ENCODE assay signal across 1 cellular context in the genomic region with DNA sequence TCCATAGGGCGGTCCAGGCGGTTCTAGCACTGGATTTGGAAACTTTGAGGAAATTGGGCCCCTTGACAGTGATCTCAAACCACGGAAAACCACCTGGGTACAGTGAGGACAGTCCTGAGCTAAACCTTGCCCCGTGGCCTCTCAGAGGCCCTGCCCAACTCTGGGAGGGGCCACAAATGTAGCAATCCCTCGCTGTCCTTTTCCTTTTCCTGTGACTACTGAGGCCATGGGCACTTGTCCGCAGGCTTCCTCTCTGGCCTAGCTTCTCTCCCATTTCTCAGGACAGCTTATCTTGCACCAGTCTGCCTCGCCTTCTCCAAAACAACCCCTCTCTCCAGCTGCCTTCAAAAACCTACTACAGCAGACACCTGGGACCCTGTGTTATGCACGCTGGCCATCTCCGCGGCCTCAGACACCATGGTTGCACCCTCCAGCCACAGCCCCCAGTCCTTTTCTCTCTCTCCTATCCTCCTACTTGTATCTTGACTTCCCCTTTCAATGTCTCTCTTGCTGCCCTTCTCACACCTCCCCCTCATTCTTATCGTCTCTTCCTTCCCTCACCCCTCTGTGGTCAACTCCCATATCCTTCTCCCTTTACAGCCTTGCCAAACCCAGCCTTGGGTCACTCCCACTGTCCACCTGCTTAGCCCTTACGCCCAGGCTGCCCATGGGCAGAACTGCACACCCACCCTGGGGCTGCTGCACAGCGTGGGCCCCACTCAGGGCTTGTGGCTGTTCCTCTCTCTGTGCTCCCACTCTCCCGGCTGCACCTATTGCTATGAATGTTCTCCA.
TF ChIP-seq lines count a peak whose summit lies in the region.

No MANE protein-coding gene starts in this region.

TF ChIP-seq in K562, 482 proteins besides CTCF, POLR2A, EP300 and RAD21 (continued from another document and continues in another):
- TF ChIP-seq, protein P1, sequence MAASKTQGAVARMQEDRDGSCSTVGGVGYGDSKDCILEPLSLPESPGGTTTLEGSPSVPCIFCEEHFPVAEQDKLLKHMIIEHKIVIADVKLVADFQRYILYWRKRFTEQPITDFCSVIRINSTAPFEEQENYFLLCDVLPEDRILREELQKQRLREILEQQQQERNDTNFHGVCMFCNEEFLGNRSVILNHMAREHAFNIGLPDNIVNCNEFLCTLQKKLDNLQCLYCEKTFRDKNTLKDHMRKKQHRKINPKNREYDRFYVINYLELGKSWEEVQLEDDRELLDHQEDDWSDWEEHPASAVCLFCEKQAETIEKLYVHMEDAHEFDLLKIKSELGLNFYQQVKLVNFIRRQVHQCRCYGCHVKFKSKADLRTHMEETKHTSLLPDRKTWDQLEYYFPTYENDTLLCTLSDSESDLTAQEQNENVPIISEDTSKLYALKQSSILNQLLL (CRISPR knock-in tag; IDR thresholded peaks at IDR 0.05; ENCODE audit: borderline replicate concordance) = no peak
- TF ChIP-seq, protein P2, sequence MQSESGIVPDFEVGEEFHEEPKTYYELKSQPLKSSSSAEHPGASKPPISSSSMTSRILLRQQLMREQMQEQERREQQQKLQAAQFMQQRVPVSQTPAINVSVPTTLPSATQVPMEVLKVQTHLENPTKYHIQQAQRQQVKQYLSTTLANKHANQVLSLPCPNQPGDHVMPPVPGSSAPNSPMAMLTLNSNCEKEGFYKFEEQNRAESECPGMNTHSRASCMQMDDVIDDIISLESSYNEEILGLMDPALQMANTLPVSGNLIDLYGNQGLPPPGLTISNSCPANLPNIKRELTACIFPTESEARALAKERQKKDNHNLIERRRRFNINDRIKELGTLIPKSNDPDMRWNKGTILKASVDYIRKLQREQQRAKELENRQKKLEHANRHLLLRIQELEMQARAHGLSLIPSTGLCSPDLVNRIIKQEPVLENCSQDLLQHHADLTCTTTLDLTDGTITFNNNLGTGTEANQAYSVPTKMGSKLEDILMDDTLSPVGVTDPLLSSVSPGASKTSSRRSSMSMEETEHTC (IDR thresholded peaks at IDR 0.05) = no peak
- TF ChIP-seq, protein P3, sequence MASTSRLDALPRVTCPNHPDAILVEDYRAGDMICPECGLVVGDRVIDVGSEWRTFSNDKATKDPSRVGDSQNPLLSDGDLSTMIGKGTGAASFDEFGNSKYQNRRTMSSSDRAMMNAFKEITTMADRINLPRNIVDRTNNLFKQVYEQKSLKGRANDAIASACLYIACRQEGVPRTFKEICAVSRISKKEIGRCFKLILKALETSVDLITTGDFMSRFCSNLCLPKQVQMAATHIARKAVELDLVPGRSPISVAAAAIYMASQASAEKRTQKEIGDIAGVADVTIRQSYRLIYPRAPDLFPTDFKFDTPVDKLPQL (IDR thresholded peaks at IDR 0.05; ENCODE audit: extremely low read depth, insufficient read length) = no peak
- TF ChIP-seq BCL6 (CRISPR knock-in tag; IDR thresholded peaks at IDR 0.05) = no peak
- TF ChIP-seq HNRNPK (IDR thresholded peaks at IDR 0.05; ENCODE audit: low read depth, low read length, poor library complexity, severe bottlenecking) = no peak
- TF ChIP-seq RBM25 (IDR thresholded peaks at IDR 0.05; ENCODE audit: low read depth, low read length, severe bottlenecking) = no peak
- TF ChIP-seq ZNF696 (CRISPR knock-in tag; conservative IDR thresholded peaks at IDR 0.05) = no peak
- no peak for TF ChIP-seq ZNF561 (CRISPR knock-in tag; conservative IDR thresholded peaks at IDR 0.05)
- peak; percentile 85 for TF ChIP-seq L3MBTL2 (IDR thresholded peaks at IDR 0.05)
- TF ChIP-seq KDM1A (IDR thresholded peaks at IDR 0.05) = peak; percentile 77 to 82
- no peak for TF ChIP-seq GTF2A2 (tag; IDR thresholded peaks at IDR 0.05)
- TF ChIP-seq, protein P4, sequence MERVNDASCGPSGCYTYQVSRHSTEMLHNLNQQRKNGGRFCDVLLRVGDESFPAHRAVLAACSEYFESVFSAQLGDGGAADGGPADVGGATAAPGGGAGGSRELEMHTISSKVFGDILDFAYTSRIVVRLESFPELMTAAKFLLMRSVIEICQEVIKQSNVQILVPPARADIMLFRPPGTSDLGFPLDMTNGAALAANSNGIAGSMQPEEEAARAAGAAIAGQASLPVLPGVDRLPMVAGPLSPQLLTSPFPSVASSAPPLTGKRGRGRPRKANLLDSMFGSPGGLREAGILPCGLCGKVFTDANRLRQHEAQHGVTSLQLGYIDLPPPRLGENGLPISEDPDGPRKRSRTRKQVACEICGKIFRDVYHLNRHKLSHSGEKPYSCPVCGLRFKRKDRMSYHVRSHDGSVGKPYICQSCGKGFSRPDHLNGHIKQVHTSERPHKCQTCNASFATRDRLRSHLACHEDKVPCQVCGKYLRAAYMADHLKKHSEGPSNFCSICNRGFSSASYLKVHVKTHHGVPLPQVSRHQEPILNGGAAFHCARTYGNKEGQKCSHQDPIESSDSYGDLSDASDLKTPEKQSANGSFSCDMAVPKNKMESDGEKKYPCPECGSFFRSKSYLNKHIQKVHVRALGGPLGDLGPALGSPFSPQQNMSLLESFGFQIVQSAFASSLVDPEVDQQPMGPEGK (CRISPR knock-in tag; IDR thresholded peaks at IDR 0.05; ENCODE audit: borderline replicate concordance) = no peak
- TF ChIP-seq NCOA1 (IDR thresholded peaks at IDR 0.05; ENCODE audit: low read depth) = peak; percentile 90
- no peak for TF ChIP-seq BDP1 (IDR thresholded peaks at IDR 0.05; ENCODE audit: insufficient read depth, insufficient read length)
- TF ChIP-seq, protein P5, sequence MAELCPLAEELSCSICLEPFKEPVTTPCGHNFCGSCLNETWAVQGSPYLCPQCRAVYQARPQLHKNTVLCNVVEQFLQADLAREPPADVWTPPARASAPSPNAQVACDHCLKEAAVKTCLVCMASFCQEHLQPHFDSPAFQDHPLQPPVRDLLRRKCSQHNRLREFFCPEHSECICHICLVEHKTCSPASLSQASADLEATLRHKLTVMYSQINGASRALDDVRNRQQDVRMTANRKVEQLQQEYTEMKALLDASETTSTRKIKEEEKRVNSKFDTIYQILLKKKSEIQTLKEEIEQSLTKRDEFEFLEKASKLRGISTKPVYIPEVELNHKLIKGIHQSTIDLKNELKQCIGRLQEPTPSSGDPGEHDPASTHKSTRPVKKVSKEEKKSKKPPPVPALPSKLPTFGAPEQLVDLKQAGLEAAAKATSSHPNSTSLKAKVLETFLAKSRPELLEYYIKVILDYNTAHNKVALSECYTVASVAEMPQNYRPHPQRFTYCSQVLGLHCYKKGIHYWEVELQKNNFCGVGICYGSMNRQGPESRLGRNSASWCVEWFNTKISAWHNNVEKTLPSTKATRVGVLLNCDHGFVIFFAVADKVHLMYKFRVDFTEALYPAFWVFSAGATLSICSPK (IDR thresholded peaks at IDR 0.05; ENCODE audit: borderline replicate concordance) = no peak
- TF ChIP-seq ZNF408 (CRISPR knock-in tag; IDR thresholded peaks at IDR 0.05; ENCODE audit: low read depth) = no peak
- no peak for TF ChIP-seq ZNF445 (CRISPR knock-in tag; IDR thresholded peaks at IDR 0.05; ENCODE audit: low read depth)
- TF ChIP-seq ZNF431 (CRISPR knock-in tag; IDR thresholded peaks at IDR 0.05) = no peak
- peak; percentile 94 for TF ChIP-seq HDAC2 (IDR thresholded peaks at IDR 0.05)
- TF ChIP-seq, protein P6, sequence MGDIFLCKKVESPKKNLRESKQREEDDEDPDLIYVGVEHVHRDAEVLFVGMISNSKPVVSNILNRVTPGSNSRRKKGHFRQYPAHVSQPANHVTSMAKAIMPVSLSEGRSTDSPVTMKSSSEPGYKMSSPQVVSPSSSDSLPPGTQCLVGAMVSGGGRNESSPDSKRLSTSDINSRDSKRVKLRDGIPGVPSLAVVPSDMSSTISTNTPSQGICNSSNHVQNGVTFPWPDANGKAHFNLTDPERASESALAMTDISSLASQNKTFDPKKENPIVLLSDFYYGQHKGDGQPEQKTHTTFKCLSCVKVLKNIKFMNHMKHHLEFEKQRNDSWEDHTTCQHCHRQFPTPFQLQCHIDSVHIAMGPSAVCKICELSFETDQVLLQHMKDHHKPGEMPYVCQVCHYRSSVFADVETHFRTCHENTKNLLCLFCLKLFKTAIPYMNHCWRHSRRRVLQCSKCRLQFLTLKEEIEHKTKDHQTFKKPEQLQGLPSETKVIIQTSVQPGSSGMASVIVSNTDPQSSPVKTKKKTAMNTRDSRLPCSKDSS (IDR thresholded peaks at IDR 0.05; ENCODE audit: low read depth, partially characterized antibody) = no peak
- no peak for TF ChIP-seq RFX5 (IDR thresholded peaks at IDR 0.05; ENCODE audit: low read depth, low read length)
- TF ChIP-seq ASH1L (IDR thresholded peaks at IDR 0.05; ENCODE audit: borderline replicate concordance, low read depth, partially characterized antibody) = no peak
- no peak for TF ChIP-seq SIX5 (IDR thresholded peaks at IDR 0.05; ENCODE audit: borderline replicate concordance in 1 of 2, insufficient read depth in 1 of 2, low read depth in 1 of 2, low read length in 2 of 2)
- TF ChIP-seq RBM34 (IDR thresholded peaks at IDR 0.05; ENCODE audit: borderline replicate concordance, insufficient read depth, low read length) = no peak
- TF ChIP-seq HNRNPLL (IDR thresholded peaks at IDR 0.05; ENCODE audit: low read depth, low read length, poor library complexity, severe bottlenecking) = no peak
- peak; percentile 36; the same call in 1 of the 2 replicates for TF ChIP-seq ARID2 (IDR thresholded peaks at IDR 0.05)
- no peak for TF ChIP-seq ZNF282 (CRISPR knock-in tag; IDR thresholded peaks at IDR 0.05)
- no peak for TF ChIP-seq ZNF133 (CRISPR knock-in tag; IDR thresholded peaks at IDR 0.05)
- TF ChIP-seq GABPA (tag; conservative IDR thresholded peaks at IDR 0.05; ENCODE audit: low read depth) = peak; percentile 45
- TF ChIP-seq ZNF324 (CRISPR knock-in tag; IDR thresholded peaks at IDR 0.05) = no peak
- TF ChIP-seq DIDO1 (tag; IDR thresholded peaks at IDR 0.05; ENCODE audit: low read depth) = no peak; the same call in 1 of the 2 replicates
- no peak for TF ChIP-seq HNRNPH1 (optimal IDR thresholded peaks at IDR 0.05; ENCODE audit: low read depth, low read length)
- TF ChIP-seq, protein P7, sequence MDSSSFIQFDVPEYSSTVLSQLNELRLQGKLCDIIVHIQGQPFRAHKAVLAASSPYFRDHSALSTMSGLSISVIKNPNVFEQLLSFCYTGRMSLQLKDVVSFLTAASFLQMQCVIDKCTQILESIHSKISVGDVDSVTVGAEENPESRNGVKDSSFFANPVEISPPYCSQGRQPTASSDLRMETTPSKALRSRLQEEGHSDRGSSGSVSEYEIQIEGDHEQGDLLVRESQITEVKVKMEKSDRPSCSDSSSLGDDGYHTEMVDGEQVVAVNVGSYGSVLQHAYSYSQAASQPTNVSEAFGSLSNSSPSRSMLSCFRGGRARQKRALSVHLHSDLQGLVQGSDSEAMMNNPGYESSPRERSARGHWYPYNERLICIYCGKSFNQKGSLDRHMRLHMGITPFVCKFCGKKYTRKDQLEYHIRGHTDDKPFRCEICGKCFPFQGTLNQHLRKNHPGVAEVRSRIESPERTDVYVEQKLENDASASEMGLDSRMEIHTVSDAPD (CRISPR knock-in tag; IDR thresholded peaks at IDR 0.05) = no peak
- TF ChIP-seq RBM22 (IDR thresholded peaks at IDR 0.05; ENCODE audit: low read depth, low read length, poor library complexity, severe bottlenecking) = no peak
- TF ChIP-seq ZKSCAN8 (CRISPR knock-in tag; IDR thresholded peaks at IDR 0.05) = no peak
- no peak for TF ChIP-seq PRMT5 (CRISPR knock-in tag; IDR thresholded peaks at IDR 0.05)
- TF ChIP-seq, protein P8, sequence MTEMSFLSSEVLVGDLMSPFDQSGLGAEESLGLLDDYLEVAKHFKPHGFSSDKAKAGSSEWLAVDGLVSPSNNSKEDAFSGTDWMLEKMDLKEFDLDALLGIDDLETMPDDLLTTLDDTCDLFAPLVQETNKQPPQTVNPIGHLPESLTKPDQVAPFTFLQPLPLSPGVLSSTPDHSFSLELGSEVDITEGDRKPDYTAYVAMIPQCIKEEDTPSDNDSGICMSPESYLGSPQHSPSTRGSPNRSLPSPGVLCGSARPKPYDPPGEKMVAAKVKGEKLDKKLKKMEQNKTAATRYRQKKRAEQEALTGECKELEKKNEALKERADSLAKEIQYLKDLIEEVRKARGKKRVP (CRISPR knock-in tag; IDR thresholded peaks at IDR 0.05) = no peak
- TF ChIP-seq, protein P9, sequence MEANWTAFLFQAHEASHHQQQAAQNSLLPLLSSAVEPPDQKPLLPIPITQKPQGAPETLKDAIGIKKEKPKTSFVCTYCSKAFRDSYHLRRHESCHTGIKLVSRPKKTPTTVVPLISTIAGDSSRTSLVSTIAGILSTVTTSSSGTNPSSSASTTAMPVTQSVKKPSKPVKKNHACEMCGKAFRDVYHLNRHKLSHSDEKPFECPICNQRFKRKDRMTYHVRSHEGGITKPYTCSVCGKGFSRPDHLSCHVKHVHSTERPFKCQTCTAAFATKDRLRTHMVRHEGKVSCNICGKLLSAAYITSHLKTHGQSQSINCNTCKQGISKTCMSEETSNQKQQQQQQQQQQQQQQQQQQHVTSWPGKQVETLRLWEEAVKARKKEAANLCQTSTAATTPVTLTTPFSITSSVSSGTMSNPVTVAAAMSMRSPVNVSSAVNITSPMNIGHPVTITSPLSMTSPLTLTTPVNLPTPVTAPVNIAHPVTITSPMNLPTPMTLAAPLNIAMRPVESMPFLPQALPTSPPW (CRISPR knock-in tag; IDR thresholded peaks at IDR 0.05) = peak; percentile 83
- no peak for TF ChIP-seq TSC22D4 (tag; IDR thresholded peaks at IDR 0.05)
- TF ChIP-seq, protein P10, sequence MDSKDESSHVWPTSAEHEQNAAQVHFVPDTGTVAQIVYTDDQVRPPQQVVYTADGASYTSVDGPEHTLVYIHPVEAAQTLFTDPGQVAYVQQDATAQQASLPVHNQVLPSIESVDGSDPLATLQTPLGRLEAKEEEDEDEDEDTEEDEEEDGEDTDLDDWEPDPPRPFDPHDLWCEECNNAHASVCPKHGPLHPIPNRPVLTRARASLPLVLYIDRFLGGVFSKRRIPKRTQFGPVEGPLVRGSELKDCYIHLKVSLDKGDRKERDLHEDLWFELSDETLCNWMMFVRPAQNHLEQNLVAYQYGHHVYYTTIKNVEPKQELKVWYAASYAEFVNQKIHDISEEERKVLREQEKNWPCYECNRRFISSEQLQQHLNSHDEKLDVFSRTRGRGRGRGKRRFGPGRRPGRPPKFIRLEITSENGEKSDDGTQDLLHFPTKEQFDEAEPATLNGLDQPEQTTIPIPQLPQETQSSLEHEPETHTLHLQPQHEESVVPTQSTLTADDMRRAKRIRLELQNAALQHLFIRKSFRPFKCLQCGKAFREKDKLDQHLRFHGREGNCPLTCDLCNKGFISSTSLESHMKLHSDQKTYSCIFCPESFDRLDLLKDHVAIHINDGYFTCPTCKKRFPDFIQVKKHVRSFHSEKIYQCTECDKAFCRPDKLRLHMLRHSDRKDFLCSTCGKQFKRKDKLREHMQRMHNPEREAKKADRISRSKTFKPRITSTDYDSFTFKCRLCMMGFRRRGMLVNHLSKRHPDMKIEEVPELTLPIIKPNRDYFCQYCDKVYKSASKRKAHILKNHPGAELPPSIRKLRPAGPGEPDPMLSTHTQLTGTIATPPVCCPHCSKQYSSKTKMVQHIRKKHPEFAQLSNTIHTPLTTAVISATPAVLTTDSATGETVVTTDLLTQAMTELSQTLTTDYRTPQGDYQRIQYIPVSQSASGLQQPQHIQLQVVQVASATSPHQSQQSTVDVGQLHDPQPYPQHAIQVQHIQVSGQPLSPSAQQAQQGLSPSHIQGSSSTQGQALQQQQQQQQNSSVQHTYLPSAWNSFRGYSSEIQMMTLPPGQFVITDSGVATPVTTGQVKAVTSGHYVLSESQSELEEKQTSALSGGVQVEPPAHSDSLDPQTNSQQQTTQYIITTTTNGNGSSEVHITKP (IDR thresholded peaks at IDR 0.05; ENCODE audit: partially characterized antibody) = peak; percentile 90
- TF ChIP-seq BACH1 (tag; IDR thresholded peaks at IDR 0.05) = no peak
- TF ChIP-seq, protein P11, sequence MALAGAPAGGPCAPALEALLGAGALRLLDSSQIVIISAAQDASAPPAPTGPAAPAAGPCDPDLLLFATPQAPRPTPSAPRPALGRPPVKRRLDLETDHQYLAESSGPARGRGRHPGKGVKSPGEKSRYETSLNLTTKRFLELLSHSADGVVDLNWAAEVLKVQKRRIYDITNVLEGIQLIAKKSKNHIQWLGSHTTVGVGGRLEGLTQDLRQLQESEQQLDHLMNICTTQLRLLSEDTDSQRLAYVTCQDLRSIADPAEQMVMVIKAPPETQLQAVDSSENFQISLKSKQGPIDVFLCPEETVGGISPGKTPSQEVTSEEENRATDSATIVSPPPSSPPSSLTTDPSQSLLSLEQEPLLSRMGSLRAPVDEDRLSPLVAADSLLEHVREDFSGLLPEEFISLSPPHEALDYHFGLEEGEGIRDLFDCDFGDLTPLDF (CRISPR knock-in tag; IDR thresholded peaks at IDR 0.05) = no peak
